In the genomic region with DNA sequence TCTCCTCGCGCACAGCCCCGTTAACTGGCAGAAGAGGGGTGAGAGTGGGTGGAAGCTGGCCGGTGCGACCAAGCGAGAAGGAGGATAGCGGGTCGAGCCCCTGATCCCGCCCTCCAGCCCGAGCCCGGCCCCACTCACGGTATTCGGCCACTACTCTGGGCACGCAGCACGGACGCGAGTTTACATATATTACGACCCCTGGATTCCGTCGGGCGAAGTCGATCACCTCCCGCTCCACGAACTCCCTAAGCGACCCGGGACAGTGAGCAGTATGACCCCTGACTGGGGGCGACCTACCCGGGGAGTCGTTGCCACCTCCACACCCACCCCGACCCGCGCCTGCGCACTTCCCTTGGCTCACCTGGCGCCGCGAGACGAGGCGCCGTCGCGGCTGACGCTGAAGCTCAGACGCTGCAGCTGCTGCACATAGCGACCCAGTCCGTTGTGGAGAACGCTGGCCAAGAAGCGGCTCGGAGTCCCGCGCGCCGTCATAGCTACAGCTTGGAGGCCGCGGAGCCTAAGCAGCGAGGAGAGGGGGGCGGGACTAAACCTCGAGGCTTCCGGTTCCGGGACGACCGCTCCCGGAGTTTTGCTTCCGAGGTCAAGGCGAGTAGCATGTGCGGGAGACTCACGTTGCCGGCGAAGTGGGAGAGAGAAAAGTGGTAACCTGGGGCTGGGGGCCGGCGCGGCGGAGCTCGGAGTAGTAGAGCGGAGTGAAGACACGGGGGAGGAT, we compare ENCODE assay signal across 8 cellular contexts. TPM values are rescaled to one million over a fixed set of nuclear protein-coding genes. Genes with fewer than 3 reads are reported as not detected.
DNase-seq lines count a peak whose midpoint lies in the region; ATAC-seq, FAIRE-seq and TF ChIP-seq lines count a peak whose summit lies in the region.

A gene (minus strand): TSS at position 546 of the 733 bp plus-strand sequence. CDS start 54 bp downstream, at position 492.
A gene (plus strand): TSS at position 592 of the 733 bp plus-strand sequence. CDS start 668 bp downstream, outside the sequence.

- CTCF ChIA-PET in endothelial cell of umbilical vein (lab: Charles Lee): interaction anchor here (0.7 to 3.8 kb wide), 5 partner anchors 11 to 55 kb away, joined by 3 to 15 read pairs (median 3); a partner anchor contains a TSS

- H3K9me2 ChIP-seq in OCI-LY1 (ENCODE audit: low read depth, low read length): no peaks in the 10 kb centered on the region

- peak; percentile 94 for ATAC-seq in GM19438 (IDR thresholded peaks at IDR 0.05; ENCODE audit: low read depth, unreplicated experiment)

- H3F3A ChIP-seq in OCI-LY1 (ENCODE audit: insufficient read depth, low read length): no peaks in the 10 kb centered on the region

- peak; percentile 73 for DNase-seq in CMK (ENCODE audit: low read depth)
- DNase-seq in HL-60 (ENCODE audit: low read depth in 1 of 2, low spot score in 1 of 2): peak; percentile 83 to 85
- peak; percentile 90 for DNase-seq in activated CD8-positive, alpha-beta memory T cell treated with anti-CD3 and anti-CD28 coated beads, Interleukin-2, amount 50 U/mL, for 48 hours
- peak; percentile 84 for DNase-seq in endothelial cell of umbilical vein (ENCODE audit: low read depth, low spot score)
- DNase-seq in midbrain (lab: John Stamatoyannopoulos, UW): peak; percentile 91
- DNase-seq in stimulated activated CD8-positive, alpha-beta memory T cell treated with anti-CD3 and anti-CD28 coated beads, Interleukin-15, amount 100 ng/mL, for 4 hours (ENCODE audit: low read depth in 2 of 2): peak; percentile 68 to 74

- H3K79me2 ChIP-seq in OCI-LY1 (ENCODE audit: insufficient read depth, low read length) (peaks cover 15% of the 10 kb centered on the region), endothelial cell of umbilical vein (ENCODE audit: control insufficient read depth, insufficient read depth, low read length) (peaks cover 30% of the 10 kb centered on the region)

- peak; percentile 91 for FAIRE-seq in endothelial cell of umbilical vein (lab: Jason Lieb, UNC)

- H3K9me1 ChIP-seq in endothelial cell of umbilical vein (replicated peaks; ENCODE audit: control insufficient read depth, extremely low read depth, insufficient read depth, low read length): no peaks in the 10 kb centered on the region

- peaks cover 30% of the 10 kb centered on the region for H3K36me3 ChIP-seq in OCI-LY1 (ENCODE audit: insufficient read depth, low read length)
- H3K36me3 ChIP-seq in endothelial cell of umbilical vein (ENCODE audit: control insufficient read depth in 2 of 2, extremely low read depth in 1 of 2, insufficient read depth in 2 of 2, low read length in 2 of 2): peaks cover 0 to 17% of the 10 kb centered on the region in 2 experiments

- TF ChIP-seq CTCF in HL-60 (IDR thresholded peaks at IDR 0.05; ENCODE audit: insufficient read depth, low read length) (no peak), OCI-LY1 (IDR thresholded peaks at IDR 0.05; ENCODE audit: low read length) (no peak), endothelial cell of umbilical vein (IDR thresholded peaks at IDR 0.05; ENCODE audit: extremely low read depth in 1 of 2, insufficient read depth in 1 of 2, low read depth in 1 of 2, low read length in 2 of 2) (no peak)

- H4K20me1 ChIP-seq in OCI-LY1 (ENCODE audit: insufficient read depth, low read length) (no peaks in the 10 kb centered on the region), endothelial cell of umbilical vein (replicated peaks; ENCODE audit: control insufficient read depth, extremely low read depth, insufficient read depth, low read length) (no peaks in the 10 kb centered on the region)

- no peak within 1 kb of the TSS for H2AFZ ChIP-seq in OCI-LY1 (ENCODE audit: low read length)
- peak within 1 kb of the TSS; percentile 95 for H2AFZ ChIP-seq in endothelial cell of umbilical vein (ENCODE audit: low read depth, low read length)

- H3K27ac ChIP-seq in HL-60 (replicated peaks) (peak within 1 kb of the TSS; percentile 81), OCI-LY1 (ENCODE audit: low read depth, low read length, poor library complexity, severe bottlenecking) (peak within 1 kb of the TSS; percentile 79), endothelial cell of umbilical vein (ENCODE audit: insufficient read depth, low read depth, low read length) (no peak within 1 kb of the TSS)

- H3K27me3 ChIP-seq in HL-60 (ENCODE audit: insufficient read depth, poor library complexity, severe bottlenecking) (no peaks in the 10 kb centered on the region), OCI-LY1 (ENCODE audit: insufficient read depth, low read length) (no peaks in the 10 kb centered on the region), endothelial cell of umbilical vein (ENCODE audit: control insufficient read depth in 2 of 2, insufficient read depth in 2 of 2, low read length in 2 of 2) (no peaks in the 10 kb centered on the region)

- BruUV-seq in endothelial cell of umbilical vein (replicated peaks; lab: Mats Ljungman, UMichigan): no TSS peak

- H3K9me3 ChIP-seq in OCI-LY1 (ENCODE audit: low read length) (no peaks in the 10 kb centered on the region), endothelial cell of umbilical vein (replicated peaks; ENCODE audit: control insufficient read depth, insufficient read depth, low read length) (no peaks in the 10 kb centered on the region)

- dilution Hi-C loops in endothelial cell of umbilical vein (cut with MboI; ENCODE audit: extremely low pct_ligation_motif_present, low sequenced_read_pairs): no loop called here

- H3K4me1 ChIP-seq in OCI-LY1 (ENCODE audit: insufficient read depth, low read length, severe bottlenecking) (peaks cover 16% of the 10 kb centered on the region), endothelial cell of umbilical vein (ENCODE audit: control insufficient read depth, extremely low read depth, insufficient read depth, low read length) (peaks cover 12% of the 10 kb centered on the region)

- no peak for TF ChIP-seq POLR2A in endothelial cell of umbilical vein (IDR thresholded peaks at IDR 0.05; ENCODE audit: low read depth, low read length)

- H3K4me2 ChIP-seq in OCI-LY1 (ENCODE audit: low read length) (peak within 1 kb of the TSS; percentile 95), endothelial cell of umbilical vein (ENCODE audit: insufficient read depth, low read length) (peak within 1 kb of the TSS; percentile 79)

- POLR2A ChIA-PET in endothelial cell of umbilical vein (lab: Charles Lee): interaction anchor here (0.7 kb wide), 1 partner anchor 18 kb away, joined by 3 read pairs; a partner anchor contains a TSS

- H3K4me3 ChIP-seq in HL-60 (replicated peaks; ENCODE audit: insufficient read depth, low read length) (peak within 1 kb of the TSS; percentile 97), OCI-LY1 (ENCODE audit: low read depth, low read length, poor library complexity, severe bottlenecking) (peak within 1 kb of the TSS; percentile 88), endothelial cell of umbilical vein (replicated peaks in 1 of 3; ENCODE audit: insufficient read depth in 1 of 3, low read depth in 1 of 3, low read length in 3 of 3) (peak within 1 kb of the TSS; percentile 73 to 98 (median 81))

- H3K9ac ChIP-seq in OCI-LY1 (ENCODE audit: low read length) (peak within 1 kb of the TSS; percentile 86), endothelial cell of umbilical vein (replicated peaks; ENCODE audit: extremely low read depth, insufficient read depth, low read length) (peak within 1 kb of the TSS; percentile 53)

- intact Hi-C loops in endothelial cell of umbilical vein (cut with micrococcal nuclease): loop anchor here (1.0 kb wide), 1 partner anchor 18 kb away; a partner anchor contains a TSS

TF ChIP-seq in endothelial cell of umbilical vein, 7 proteins besides CTCF, POLR2A, EP300 and RAD21:
- TF ChIP-seq POLR2AphosphoS5 (IDR thresholded peaks at IDR 0.05; ENCODE audit: insufficient read depth, low read depth, low read length) (peak; percentile 55), JUN (IDR thresholded peaks at IDR 0.05; ENCODE audit: borderline replicate concordance, insufficient read depth, insufficient read length, low read depth) (no peak), GATA2 (IDR thresholded peaks at IDR 0.05; ENCODE audit: insufficient read depth, insufficient read length, low read depth, low read length) (no peak), FOS (IDR thresholded peaks at IDR 0.05; ENCODE audit: borderline replicate concordance, insufficient read depth, low read length) (no peak), MYC (IDR thresholded peaks at IDR 0.05; ENCODE audit: low read depth, low read length) (peak; percentile 84), EZH2 (IDR thresholded peaks at IDR 0.05; ENCODE audit: borderline replicate concordance, low read depth, low read length, severe bottlenecking) (no peak)
- TF ChIP-seq, protein P1, sequence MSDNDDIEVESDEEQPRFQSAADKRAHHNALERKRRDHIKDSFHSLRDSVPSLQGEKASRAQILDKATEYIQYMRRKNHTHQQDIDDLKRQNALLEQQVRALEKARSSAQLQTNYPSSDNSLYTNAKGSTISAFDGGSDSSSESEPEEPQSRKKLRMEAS (IDR thresholded peaks at IDR 0.05; ENCODE audit: insufficient read depth, insufficient read length): peak; percentile 89

RNA-seq across cellular contexts. Expression of the first gene that starts in this region (rescaled TPM):
- total RNA-seq in endothelial cell of umbilical vein: 75.0 and 77.3 TPM in 2 replicates
- polyA plus RNA-seq in endothelial cell of umbilical vein: 144 and 204 TPM in 2 replicates
- 101 and 131 TPM in 2 replicates for polyA plus RNA-seq in endothelial cell of umbilical vein (2011; cell fraction: cytosol; rRNA removed)
- polyA plus RNA-seq in endothelial cell of umbilical vein (2011; cell fraction: nucleus; rRNA removed): 63.5 and 73.0 TPM in 2 replicates
- 95.6 and 111 TPM in 2 replicates for polyA plus RNA-seq in endothelial cell of umbilical vein (2012)
- 35.5 and 39.4 TPM in 2 replicates for polyA minus RNA-seq in endothelial cell of umbilical vein
- polyA minus RNA-seq in endothelial cell of umbilical vein (2011; cell fraction: cytosol; rRNA and poly(A)+ RNA removed): 61.4 TPM
- 12.0 and 28.5 TPM in 2 replicates for polyA minus RNA-seq in endothelial cell of umbilical vein (2011; cell fraction: nucleus; rRNA and poly(A)+ RNA removed)

RNA-seq across cellular contexts. Expression of the second gene that starts in this region (rescaled TPM):
- 10.9 and 12.3 TPM in 2 replicates for total RNA-seq in endothelial cell of umbilical vein
- polyA plus RNA-seq in endothelial cell of umbilical vein: 4.3 and 5.6 TPM in 2 replicates
- 7.0 and 8.7 TPM in 2 replicates for polyA plus RNA-seq in endothelial cell of umbilical vein (2011; cell fraction: cytosol; rRNA removed)
- 8.0 and 9.7 TPM in 2 replicates for polyA plus RNA-seq in endothelial cell of umbilical vein (2011; cell fraction: nucleus; rRNA removed)
- 12.8 and 12.9 TPM in 2 replicates for polyA plus RNA-seq in endothelial cell of umbilical vein (2012)
- 11.8 and 13.0 TPM in 2 replicates for polyA minus RNA-seq in endothelial cell of umbilical vein
- polyA minus RNA-seq in endothelial cell of umbilical vein (2011; cell fraction: cytosol; rRNA and poly(A)+ RNA removed): 14.4 TPM
- polyA minus RNA-seq in endothelial cell of umbilical vein (2011; cell fraction: nucleus; rRNA and poly(A)+ RNA removed): 5.4 and 5.8 TPM in 2 replicates
